ENCODE assay signal across 18 cellular contexts in the genomic region with DNA sequence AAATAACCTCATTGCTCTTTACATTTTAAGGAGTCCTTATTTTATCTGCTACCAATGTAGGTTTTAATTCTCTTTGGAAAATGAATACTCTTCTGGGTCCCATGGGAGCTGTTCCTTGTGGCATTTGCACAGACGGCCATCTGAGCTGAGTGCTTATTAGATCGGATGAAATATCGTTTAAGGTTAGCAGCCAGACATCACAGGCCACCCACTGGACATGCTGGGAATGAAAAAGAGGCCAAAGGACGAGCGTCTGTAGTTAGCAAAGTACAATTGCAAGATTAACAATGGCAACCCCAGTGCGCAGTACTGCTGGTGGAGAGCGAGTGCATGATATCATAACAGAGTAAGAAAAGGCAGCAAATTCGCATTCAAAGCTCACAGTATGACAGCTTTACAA. TPM values are rescaled to one million over a fixed set of nuclear protein-coding genes. Genes with fewer than 3 reads are reported as not detected.
"Had no signal": no experiment of that assay in that cellular context is flagged by ENCODE, and none has a peak within 500 bp of the region (broad histone marks: within the 10 kb centered on the region; RNA-seq: fewer than 3 reads in every experiment).

No MANE protein-coding gene starts in this region.

- H3K4me3 ChIP-seq: hepatocyte, lung, spleen, testis, upper lobe of left lung had no signal

- H3K27me3 ChIP-seq: hepatocyte, testis, upper lobe of left lung had no signal

- H3K27ac ChIP-seq: hepatocyte, neutrophil, spleen, testis, upper lobe of left lung had no signal

- H2AFZ ChIP-seq: hepatocyte had no signal

- H3K36me3 ChIP-seq: neutrophil, spleen, upper lobe of left lung had no signal

- DNase-seq: activated B cell treated with CpG ODN at 0.5 μM for 24 hours; activated CD4-positive, alpha-beta memory T cell treated with anti-CD3 and anti-CD28 coated beads for 36 hours; activated CD4-positive, alpha-beta T cell treated with anti-CD3 and anti-CD28 coated beads for 4 hours; activated CD8-positive, alpha-beta memory T cell treated with anti-CD3 and anti-CD28 coated beads, Interleukin-2, amount 10 ng/mL, durations not matched to agents 7 days and 5 days; activated naive CD4-positive, alpha-beta T cell; activated naive CD8-positive, alpha-beta T cell treated with anti-CD3 and anti-CD28 coated beads for 36 hours; amniotic stem cell; effector memory CD8-positive, alpha-beta T cell; left cardiac atrium; spleen; stimulated activated CD4-positive, alpha-beta T cell treated with anti-CD3 and anti-CD28 coated beads, Interleukin-4, amount 100 ng/mL, for 4 hours; testis; upper lobe of left lung had no signal

- H3K4me1 ChIP-seq: spleen, testis, upper lobe of left lung had no signal

- H3K79me2 ChIP-seq: hepatocyte had no signal

- ATAC-seq: activated CD8-positive, alpha-beta memory T cell treated with anti-CD3 and anti-CD28 coated beads, Interleukin-2, amount 10 ng/mL, durations not matched to agents 7 days and 5 days; effector memory CD8-positive, alpha-beta T cell; left cardiac atrium; natural killer cell treated with Interleukin-12 subunit alpha and Interleukin-12 subunit beta and Interleukin-15 and Interleukin-18, amount 100 ng/mL, for 72 hours; stimulated activated memory B cell treated with anti-CD40 and anti-IgM and Interleukin-4, amounts not matched to agents 10 μg/mL and 1 μg/mL and 100 μg/mL, for 72 hours had no signal

- H3K4me2 ChIP-seq: hepatocyte had no signal

- H3K9me3 ChIP-seq: neutrophil, spleen, testis, upper lobe of left lung had no signal

RNA-seq across cellular contexts. Expression of a gene that starts 28.4 kb away (rescaled TPM):
- total RNA-seq: activated CD8-positive, alpha-beta memory T cell treated with anti-CD3 and anti-CD28 coated beads, Interleukin-2, amount 10 ng/mL, durations not matched to agents 7 days and 5 days had no signal
